ENCODE assay signal across 18 cellular contexts in the genomic region with DNA sequence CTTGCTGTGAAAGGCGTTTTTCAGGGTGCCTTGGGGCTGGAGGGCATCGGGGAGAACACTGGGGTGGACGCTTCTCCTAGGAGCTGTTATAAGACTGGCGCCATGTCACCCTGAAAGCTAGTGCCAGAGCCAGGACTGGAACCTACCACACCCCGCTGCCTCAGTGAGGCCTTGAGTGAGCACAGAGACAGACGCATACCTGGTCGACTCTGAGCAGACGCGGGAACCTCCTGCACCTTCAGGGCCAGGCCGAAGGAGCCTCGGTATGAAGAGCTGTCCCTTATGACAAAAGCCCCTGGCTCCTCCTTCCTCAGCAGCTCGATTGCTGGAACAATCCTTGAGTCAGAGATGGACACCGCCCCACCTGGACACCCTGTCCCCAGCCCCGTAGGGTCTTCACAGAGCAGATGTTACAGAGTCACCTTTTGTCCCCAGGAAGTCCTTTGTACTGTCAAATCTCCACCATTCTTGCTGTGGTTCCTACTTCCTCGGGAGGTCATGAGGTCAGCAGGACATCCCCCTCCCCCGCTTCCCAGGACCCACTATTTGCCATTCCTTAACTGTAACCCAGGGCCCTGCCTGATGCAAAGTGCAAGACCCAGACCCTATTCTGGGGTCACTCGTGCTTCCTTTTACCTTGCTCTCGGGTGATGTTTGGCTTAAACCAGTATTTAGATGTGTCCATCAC. TPM values are rescaled to one million over a fixed set of nuclear protein-coding genes. Genes with fewer than 3 reads are reported as not detected.
DNase-seq lines count a peak whose midpoint lies in the region; ATAC-seq and TF ChIP-seq lines count a peak whose summit lies in the region.
"Had no signal": no experiment of that assay in that cellular context is flagged by ENCODE, and none has a peak within 500 bp of the region (broad histone marks: within the 10 kb centered on the region; RNA-seq: fewer than 3 reads in every experiment).

No MANE protein-coding gene starts in this region.

- H2AFZ ChIP-seq in fibroblast of lung (ENCODE audit: low read length) = no peak overlapping the region
- H2AFZ ChIP-seq in smooth muscle cell (ENCODE audit: low read depth) = no peak overlapping the region

- CTCF ChIA-PET in activated CD4-positive, alpha-beta memory T cell treated with anti-CD3 and anti-CD28 coated beads for 36 hours (lab: Charles Lee) = interaction anchor here (0.7 to 1.6 kb wide), 2 partner anchors 49 to 71 kb away, joined by 3 to 4 read pairs; no protein-coding TSS in a partner anchor

- no peak for DNase-seq in activated CD4-positive, alpha-beta T cell treated with anti-CD3 and anti-CD28 coated beads, Interleukin-2, amount 10 ng/mL, durations not matched to agents 24 days and 14 days
- DNase-seq in activated CD4-positive, alpha-beta T cell treated with anti-CD3 and anti-CD28 coated beads, Interleukin-2, amount 50 U/mL, for 4 hours = no peak
- DNase-seq in activated CD4-positive, alpha-beta memory T cell treated with anti-CD3 and anti-CD28 coated beads for 36 hours = no peak
- no peak for DNase-seq in fibroblast of lung (ENCODE audit: low read depth in 2 of 2)
- DNase-seq in smooth muscle cell (lab: John Stamatoyannopoulos, UW; ENCODE audit: unreplicated experiment) = no peak
- no peak for DNase-seq in stimulated activated CD8-positive, alpha-beta memory T cell treated with anti-CD3 and anti-CD28 coated beads, Interleukin-4, amount 100 ng/mL, for 48 hours
- DNase-seq in NCI-H2107 (lab: John Stamatoyannopoulos, UW) = no peak
- DNase-seq: activated effector memory CD4-positive, alpha-beta T cell treated with anti-CD3 and anti-CD28 coated beads, Interleukin-2, amount 50 U/mL, for 16 hours; CD8-positive, alpha-beta T cell; EL; NK-92 treated with Interleukin-12 subunit alpha and Interleukin-12 subunit beta, amount 100 ng/mL, for 24 hours; tibial artery; WERI-Rb-1 had no signal

- H3K27ac ChIP-seq in fibroblast of lung (ENCODE audit: insufficient read depth, low read length) (peak overlapping the region; percentile 97), smooth muscle cell (ENCODE audit: low read depth) (peak overlapping the region; percentile 89)

- POLR2A ChIA-PET in activated CD4-positive, alpha-beta memory T cell treated with anti-CD3 and anti-CD28 coated beads for 36 hours (lab: Charles Lee) = no interaction called here

- no peaks in the 10 kb centered on the region for H3K9me3 Mint-ChIP-seq in activated CD4-positive, alpha-beta T cell treated with anti-CD3 and anti-CD28 coated beads, Interleukin-2, amount 10 ng/mL, durations not matched to agents 24 days and 14 days
- no peaks in the 10 kb centered on the region for H3K9me3 Mint-ChIP-seq in activated CD4-positive, alpha-beta memory T cell treated with anti-CD3 and anti-CD28 coated beads for 36 hours
- H3K9me3 Mint-ChIP-seq: CD8-positive, alpha-beta T cell; stimulated activated memory B cell treated with anti-CD40 and anti-IgM and Interleukin-4, amounts not matched to agents 10 μg/mL and 1 μg/mL and 100 μg/mL, for 72 hours had no signal

- H3K27me3 Mint-ChIP-seq in activated CD4-positive, alpha-beta T cell treated with anti-CD3 and anti-CD28 coated beads, Interleukin-2, amount 10 ng/mL, durations not matched to agents 24 days and 14 days = no peaks in the 10 kb centered on the region
- no peaks in the 10 kb centered on the region for H3K27me3 Mint-ChIP-seq in activated CD4-positive, alpha-beta memory T cell treated with anti-CD3 and anti-CD28 coated beads for 36 hours
- H3K27me3 Mint-ChIP-seq: stimulated activated memory B cell treated with anti-CD40 and anti-IgM and Interleukin-4, amounts not matched to agents 10 μg/mL and 1 μg/mL and 100 μg/mL, for 72 hours had no signal

- no peak for ATAC-seq in HG03039 (IDR thresholded peaks at IDR 0.05; ENCODE audit: unreplicated experiment)
- ATAC-seq: CD8-positive, alpha-beta T cell; stimulated activated memory B cell treated with anti-CD40 and anti-IgM and Interleukin-4, amounts not matched to agents 10 μg/mL and 1 μg/mL and 100 μg/mL, for 72 hours had no signal

- H3K4me1 Mint-ChIP-seq in activated CD4-positive, alpha-beta T cell treated with anti-CD3 and anti-CD28 coated beads, Interleukin-2, amount 10 ng/mL, durations not matched to agents 24 days and 14 days = peaks cover 85% of the 10 kb centered on the region
- H3K4me1 Mint-ChIP-seq in activated CD4-positive, alpha-beta memory T cell treated with anti-CD3 and anti-CD28 coated beads for 36 hours (ENCODE audit: low read depth) = peaks cover 78% of the 10 kb centered on the region

- H3K4me3 ChIP-seq in fibroblast of lung (replicated peaks in 1 of 4; ENCODE audit: control extremely low read depth in 1 of 4, insufficient read depth in 1 of 4, low read depth in 3 of 4, low read length in 4 of 4) (no peak overlapping the region), smooth muscle cell (no peak overlapping the region)
- H3K4me3 ChIP-seq: ascending aorta, coronary artery, tibial artery had no signal

- no peak for TF ChIP-seq CTCF in fibroblast of lung (conservative IDR thresholded peaks at IDR 0.05 in 1 of 2, IDR thresholded peaks at IDR 0.05 in 1 of 2; ENCODE audit: low read depth in 1 of 2, low read length in 2 of 2)
- TF ChIP-seq CTCF in smooth muscle cell (IDR thresholded peaks at IDR 0.05; ENCODE audit: borderline replicate concordance, insufficient read depth, poor library complexity, severe bottlenecking) = no peak

- H3K79me2 ChIP-seq in fibroblast of lung (ENCODE audit: control insufficient read depth, insufficient read depth, low read length) (no peaks in the 10 kb centered on the region), smooth muscle cell (ENCODE audit: low read depth) (no peaks in the 10 kb centered on the region)

- H3K4me1 ChIP-seq in fibroblast of lung (ENCODE audit: control insufficient read depth, extremely low read depth, insufficient read depth, low read length) (peaks cover 25% of the 10 kb centered on the region), smooth muscle cell (ENCODE audit: low read depth) (peaks cover 6% of the 10 kb centered on the region)
- H3K4me1 ChIP-seq: ascending aorta had no signal

- H3K9me3 ChIP-seq in fibroblast of lung (ENCODE audit: control insufficient read depth, insufficient read depth, low read depth, low read length) = no peaks in the 10 kb centered on the region
- no peaks in the 10 kb centered on the region for H3K9me3 ChIP-seq in smooth muscle cell (replicated peaks; ENCODE audit: low read depth)
- H3K9me3 ChIP-seq: ascending aorta, tibial artery had no signal

- H4K20me1 ChIP-seq in fibroblast of lung (ENCODE audit: control insufficient read depth, extremely low read depth, insufficient read depth, low read length) = no peaks in the 10 kb centered on the region
- no peaks in the 10 kb centered on the region for H4K20me1 ChIP-seq in smooth muscle cell (ENCODE audit: low read depth)

- WGBS in smooth muscle cell (ENCODE audit: low lambda C conversion rate) = 88% methylated on average over 18 of the region's 18 CpGs

- peaks cover 10% of the 10 kb centered on the region for H3F3A ChIP-seq in smooth muscle cell (ENCODE audit: low read depth)

- H3K4me3 Mint-ChIP-seq in activated CD4-positive, alpha-beta T cell treated with anti-CD3 and anti-CD28 coated beads, Interleukin-2, amount 10 ng/mL, durations not matched to agents 24 days and 14 days = no peak overlapping the region
- no peak overlapping the region for H3K4me3 Mint-ChIP-seq in activated CD4-positive, alpha-beta memory T cell treated with anti-CD3 and anti-CD28 coated beads for 36 hours
- H3K4me3 Mint-ChIP-seq: CD8-positive, alpha-beta T cell; stimulated activated memory B cell treated with anti-CD40 and anti-IgM and Interleukin-4, amounts not matched to agents 10 μg/mL and 1 μg/mL and 100 μg/mL, for 72 hours had no signal

- peaks cover 3% of the 10 kb centered on the region for H3K36me3 Mint-ChIP-seq in activated CD4-positive, alpha-beta T cell treated with anti-CD3 and anti-CD28 coated beads, Interleukin-2, amount 10 ng/mL, durations not matched to agents 24 days and 14 days (ENCODE audit: low read depth)
- peaks cover 3% of the 10 kb centered on the region for H3K36me3 Mint-ChIP-seq in activated CD4-positive, alpha-beta memory T cell treated with anti-CD3 and anti-CD28 coated beads for 36 hours
- H3K36me3 Mint-ChIP-seq: CD8-positive, alpha-beta T cell; stimulated activated memory B cell treated with anti-CD40 and anti-IgM and Interleukin-4, amounts not matched to agents 10 μg/mL and 1 μg/mL and 100 μg/mL, for 72 hours had no signal

- H3K4me2 ChIP-seq in fibroblast of lung (ENCODE audit: extremely low read depth, insufficient read depth, low read length) = no peak overlapping the region
- H3K4me2 ChIP-seq in smooth muscle cell = peak overlapping the region; percentile 74

- no peaks in the 10 kb centered on the region for H3K27me3 ChIP-seq in fibroblast of lung (ENCODE audit: control insufficient read depth, insufficient read depth, low read length)
- H3K27me3 ChIP-seq in smooth muscle cell (ENCODE audit: low read depth) = no peaks in the 10 kb centered on the region
- H3K27me3 ChIP-seq: ascending aorta, tibial artery had no signal

- intact Hi-C loops in activated CD4-positive, alpha-beta T cell treated with anti-CD3 and anti-CD28 coated beads, Interleukin-2, amount 10 ng/mL, durations not matched to agents 24 days and 14 days (cut with micrococcal nuclease) = no loop called here
- intact Hi-C loops in activated CD4-positive, alpha-beta memory T cell treated with anti-CD3 and anti-CD28 coated beads for 36 hours (cut with micrococcal nuclease) = no loop called here

- no peaks in the 10 kb centered on the region for H3K36me3 ChIP-seq in fibroblast of lung (ENCODE audit: control insufficient read depth, insufficient read depth, low read length)
- H3K36me3 ChIP-seq in smooth muscle cell (ENCODE audit: low read depth) = no peaks in the 10 kb centered on the region
- H3K36me3 ChIP-seq: ascending aorta, tibial artery, WERI-Rb-1 had no signal

- peak overlapping the region; percentile 72 for H3K27ac Mint-ChIP-seq in activated CD4-positive, alpha-beta T cell treated with anti-CD3 and anti-CD28 coated beads, Interleukin-2, amount 10 ng/mL, durations not matched to agents 24 days and 14 days
- peak overlapping the region; percentile 47 for H3K27ac Mint-ChIP-seq in activated CD4-positive, alpha-beta memory T cell treated with anti-CD3 and anti-CD28 coated beads for 36 hours
- H3K27ac Mint-ChIP-seq: stimulated activated memory B cell treated with anti-CD40 and anti-IgM and Interleukin-4, amounts not matched to agents 10 μg/mL and 1 μg/mL and 100 μg/mL, for 72 hours had no signal

- H3K9ac ChIP-seq in fibroblast of lung (ENCODE audit: insufficient read depth, low read length) = no peak overlapping the region
- H3K9ac ChIP-seq in smooth muscle cell (ENCODE audit: low read depth) = no peak overlapping the region

RNA-seq across cellular contexts. Expression of a gene that starts 17.0 kb away (rescaled TPM):
- 13.1 and 16.8 TPM in 2 replicates for total RNA-seq in activated CD4-positive, alpha-beta T cell treated with anti-CD3 and anti-CD28 coated beads, Interleukin-2, amount 10 ng/mL, durations not matched to agents 24 days and 14 days
- total RNA-seq in activated CD4-positive, alpha-beta memory T cell treated with anti-CD3 and anti-CD28 coated beads for 36 hours = 10 to 100 TPM; 14.5 to 15.2 TPM
- total RNA-seq in fibroblast of lung (under 0.01 TPM in 1 of 2 replicates, not detected in the other), smooth muscle cell (0.63 and 1.2 TPM in 2 replicates)
- polyA plus RNA-seq in fibroblast of lung (0.01 and 0.05 TPM in 2 replicates), smooth muscle cell (0.13 and 3.3 TPM in 2 replicates)
- 0.24 TPM in 1 of 2 replicates, not detected in the other for polyA plus RNA-seq in fibroblast of lung (2012)
- not detected in 2 replicates for polyA minus RNA-seq in fibroblast of lung (ENCODE audit: low replicate concordance)
- total RNA-seq: ascending aorta, myocyte had no signal

RNA-seq across cellular contexts. Expression of a gene that starts 41.2 kb away (rescaled TPM):
- total RNA-seq in activated CD4-positive, alpha-beta T cell treated with anti-CD3 and anti-CD28 coated beads, Interleukin-2, amount 10 ng/mL, durations not matched to agents 24 days and 14 days = 113 and 117 TPM in 2 replicates
- total RNA-seq in activated CD4-positive, alpha-beta memory T cell treated with anti-CD3 and anti-CD28 coated beads for 36 hours = 10 to 100 TPM; 14.6 to 15.5 TPM
- total RNA-seq in fibroblast of lung (312 and 436 TPM in 2 replicates), smooth muscle cell (63.8 and 91.0 TPM in 2 replicates)
- polyA plus RNA-seq in fibroblast of lung (685 and 1,130 TPM in 2 replicates), smooth muscle cell (305 and 413 TPM in 2 replicates)
- polyA plus RNA-seq in fibroblast of lung (2012) = 1,208 and 1,884 TPM in 2 replicates
- polyA minus RNA-seq in fibroblast of lung (ENCODE audit: low replicate concordance) = 1,885 and 3,100 TPM in 2 replicates
